21 cellular contexts compared by ENCODE assay signal in genomic region chr2:7849531-7849930, GRCh38.
"Had no signal": no experiment of that assay in that cellular context is flagged by ENCODE, and none has a peak within 500 bp of the region (broad histone marks: within the 10 kb centered on the region; RNA-seq: fewer than 3 reads in every experiment).

No MANE protein-coding gene starts in this region.

- H2AFZ ChIP-seq: PC-9 had no signal

- DNase-seq: Karpas-422, KG1, MG63, NCI-H1092, NCI-H1417 treated with DMSO at 0.1 percent for 48 hours, NCI-H1694 treated with DMSO at 0.1 percent for 48 hours, NCI-H1930, NCI-H2081, NCI-H2171, NCI-H226, NCI-H446, NCI-H510A, NCI-H524 treated with DMSO at 0.1 percent for 48 hours, NCI-H774, OCI-M1, PC-9, Peyer's patch, SHP77 treated with DMSO at 0.1 percent for 48 hours, SJCRH30 had no signal

- H3K4me1 ChIP-seq: Peyer's patch, SJCRH30 had no signal

- H3K27me3 ChIP-seq: MG63, Peyer's patch, SJCRH30 had no signal

- ATAC-seq: Right ventricle myocardium inferior, SK-N-SH treated with all-trans-retinoic acid at 6 μM for 48 hours had no signal

- H3K27ac ChIP-seq: PC-9, Peyer's patch, SJCRH30 had no signal

- H3K4me2 ChIP-seq: PC-9 had no signal

- H3K9me3 ChIP-seq: MG63, Peyer's patch, SJCRH30 had no signal

- H3K36me3 ChIP-seq: MG63, Peyer's patch, SJCRH30 had no signal

- H3K4me3 ChIP-seq: MG63, PC-9, Peyer's patch, SJCRH30 had no signal
